In the genomic region with DNA sequence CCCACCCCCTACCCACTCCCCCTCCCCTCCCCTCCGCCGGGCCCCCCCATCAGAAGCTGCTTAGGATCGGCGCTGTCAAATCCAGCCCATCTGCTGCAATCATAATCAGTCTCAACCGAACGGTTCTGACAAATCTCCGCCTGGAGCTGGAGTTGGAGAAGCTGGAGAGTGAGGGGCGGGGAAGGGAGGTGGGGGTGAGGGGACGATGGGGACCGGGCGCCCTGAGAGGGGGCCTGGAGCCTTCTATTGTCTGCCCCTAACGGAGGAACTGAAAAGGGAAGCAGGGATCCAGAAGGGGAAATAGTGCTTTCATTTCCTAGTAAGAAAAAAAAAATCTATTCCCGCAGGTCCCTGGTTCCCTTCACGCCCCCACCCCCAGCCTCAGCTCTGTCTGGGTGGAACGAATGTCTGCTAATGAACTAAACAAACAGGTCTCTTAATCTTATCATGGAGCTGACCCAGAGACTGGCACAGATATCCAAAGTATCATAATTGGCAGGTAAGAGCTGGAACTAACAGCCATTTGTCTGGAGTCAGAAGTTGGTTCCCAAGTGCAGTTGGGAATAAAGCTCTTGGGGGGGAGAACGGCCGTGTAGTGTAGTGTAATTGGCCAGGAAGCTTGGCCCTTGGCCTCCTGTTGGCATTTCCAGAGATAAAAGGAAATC, we compare ENCODE assay signal across 8 cellular contexts.
DNase-seq lines count a peak whose midpoint lies in the region; ATAC-seq and TF ChIP-seq lines count a peak whose summit lies in the region.

No MANE protein-coding gene starts in this region.

- H3F3A ChIP-seq in GM23248 (ENCODE audit: insufficient read depth): no peaks in the 10 kb centered on the region

- peak overlapping the region; percentile 51 for H2AFZ ChIP-seq in GM23248

- 0 out of 2 replicates have a peak, but pooled peaks cover 5% of the 10 kb centered on the region for H3K27me3 ChIP-seq in GM23248 (replicated peaks; ENCODE audit: insufficient read depth)
- H3K27me3 ChIP-seq in gastroesophageal sphincter: peaks cover 26% of the 10 kb centered on the region

- 2% methylated on average over 5 to 17 of the region's 17 CpGs for WGBS in GM23248 (ENCODE audit: low coverage in 1 of 2, low lambda C conversion rate in 2 of 2, missing lambda C conversion rate in 2 of 2), 2 experiments
- WGBS in gastroesophageal sphincter (ENCODE audit: low coverage in 1 of 2), 2 donors: 4% methylated on average over 6 to 8 of the region's 17 CpGs

- no peak for TF ChIP-seq POLR2A in gastroesophageal sphincter (IDR thresholded peaks at IDR 0.05)

- H3K36me3 ChIP-seq in GM23248 (ENCODE audit: low read depth): no peaks in the 10 kb centered on the region
- no peaks in the 10 kb centered on the region for H3K36me3 ChIP-seq in gastroesophageal sphincter

- DNase-seq in GM23248 (peak; percentile 8), NCI-H82 (lab: John Stamatoyannopoulos, UW) (peak; percentile 99), retinal pigment epithelial cell (ENCODE audit: low read depth) (no peak), left colon (no peak), NCI-H187 treated with DMSO at 0.1 percent for 48 hours (lab: John Stamatoyannopoulos, UW) (no peak)
- no peak for DNase-seq in activated CD4-positive, CD25-positive, alpha-beta regulatory T cell treated with anti-CD3 and anti-CD28 coated beads, Interleukin-2, amount 50 U/mL, for 72 hours

- no peaks in the 10 kb centered on the region for H4K20me1 ChIP-seq in GM23248 (ENCODE audit: insufficient read depth)

- in situ Hi-C loops in GM23248 (cut with MboI): no loop called here

- H3K4me2 ChIP-seq in GM23248 (ENCODE audit: unreplicated experiment): peak overlapping the region; percentile 57

- TF ChIP-seq CTCF in gastroesophageal sphincter (IDR thresholded peaks at IDR 0.05): no peak
- no peak for TF ChIP-seq CTCF in retinal pigment epithelial cell (conservative IDR thresholded peaks at IDR 0.05; ENCODE audit: low read depth, low read length)

- TF ChIP-seq EP300 in gastroesophageal sphincter (IDR thresholded peaks at IDR 0.05): no peak

- H3K4me1 ChIP-seq in GM23248 (ENCODE audit: insufficient read depth) (no peaks in the 10 kb centered on the region), gastroesophageal sphincter (peaks cover 0 to 20% (median 3%) of the 10 kb centered on the region in 3 donors)

- H3K27ac ChIP-seq in GM23248: no peak overlapping the region
- H3K27ac ChIP-seq in gastroesophageal sphincter: peak overlapping the region in 1 of 4 donors; percentile 32

- intact Hi-C loops in left colon (cut with DNase I, micrococcal nuclease): no loop called here

- H3K9ac ChIP-seq in GM23248: no peak overlapping the region

- no peaks in the 10 kb centered on the region for H3K79me2 ChIP-seq in GM23248 (ENCODE audit: insufficient read depth)

- ATAC-seq in gastroesophageal sphincter (no peak), left colon (no peak), GM21360 (IDR thresholded peaks at IDR 0.05; ENCODE audit: unreplicated experiment) (no peak)

- no peaks in the 10 kb centered on the region for H3K9me2 ChIP-seq in GM23248 (ENCODE audit: insufficient read depth)

- peak overlapping the region; percentile 67 for H3K4me3 ChIP-seq in GM23248
- peak overlapping the region; percentile 19 to 48 for H3K4me3 ChIP-seq in gastroesophageal sphincter
- H3K4me3 ChIP-seq in retinal pigment epithelial cell (ENCODE audit: low read length): peak overlapping the region; percentile 41

- no peaks in the 10 kb centered on the region for H3K9me3 ChIP-seq in GM23248 (ENCODE audit: low read depth)
- no peaks in the 10 kb centered on the region for H3K9me3 ChIP-seq in gastroesophageal sphincter

Comparison
In these comparisons a context has a peak if more than half of its experiments do, and no peak if none do; other contexts are left out.
1. DNase-seq: peak in GM23248 (single experiment) and NCI-H82 (single experiment); none in retinal pigment epithelial cell (single experiment), activated CD4-positive, CD25-positive, alpha-beta regulatory T cell treated with anti-CD3 and anti-CD28 coated beads, Interleukin-2, amount 50 U/mL, for 72 hours (single experiment), left colon (0 of 2) and NCI-H187 treated with DMSO at 0.1 percent for 48 hours (single experiment).
2. Peak in every context shown above with its lines, with median percentiles within 50 percentile points of each other: H3K4me3 ChIP-seq.